ENCODE assay signal across 31 cellular contexts in genomic region chr5:64514620-64515019, GRCh38. TPM values are rescaled to one million over a fixed set of nuclear protein-coding genes. Genes with fewer than 3 reads are reported as not detected.
"Had no signal": no experiment of that assay in that cellular context is flagged by ENCODE, and none has a peak within 500 bp of the region (broad histone marks: within the 10 kb centered on the region; RNA-seq: fewer than 3 reads in every experiment).

No MANE protein-coding gene starts in this region.

- H3K27ac ChIP-seq: brain microvascular endothelial cell, esophagus muscularis mucosa, foreskin keratinocyte, gastroesophageal sphincter had no signal

- DNase-seq: activated CD4-positive, alpha-beta memory T cell treated with anti-CD3 and anti-CD28 coated beads, Interleukin-2, amount 10 ng/mL, durations not matched to agents 7 days and 5 days; activated CD4-positive, alpha-beta T cell treated with anti-CD3 and anti-CD28 coated beads for 36 hours; activated CD4-positive, alpha-beta T cell treated with anti-CD3 and anti-CD28 coated beads, Interleukin-2, amount 10 ng/mL, durations not matched to agents 24 days and 14 days; activated CD4-positive, CD25-positive, alpha-beta regulatory T cell; activated CD4-positive, CD25-positive, alpha-beta regulatory T cell treated with anti-CD3 and anti-CD28 coated beads, Interleukin-2, amount 50 U/mL, for 72 hours; activated CD8-positive, alpha-beta memory T cell treated with anti-CD3 and anti-CD28 coated beads, Interleukin-2, amount 50 U/mL, for 48 hours; activated effector memory CD4-positive, alpha-beta T cell treated with Interleukin-2 at 50 U/mL for 16 hours; activated gamma-delta T cell treated with Interleukin-2 at 50 U/mL for 16 hours; activated naive CD4-positive, alpha-beta T cell treated with anti-CD3 and anti-CD28 coated beads, Interleukin-2, amount 50 U/mL, for 16 hours; activated naive CD4-positive, alpha-beta T cell treated with Interleukin-2 at 50 U/mL for 16 hours; activated T-cell treated with anti-CD3 and anti-CD28 coated beads for 4 hours; activated T-cell treated with anti-CD3 and anti-CD28 coated beads, Interleukin-2, amount 50 U/mL, for 4 hours; amniotic stem cell; anterior cingulate cortex; brain microvascular endothelial cell; caudate nucleus; cortex of kidney; dermis blood vessel endothelial cell; effector CD4-positive, alpha-beta T cell; effector memory CD8-positive, alpha-beta T cell; erythroblast; foreskin keratinocyte; T-helper 2 cell had no signal

- H3K36me3 ChIP-seq: brain microvascular endothelial cell, esophagus muscularis mucosa, gastroesophageal sphincter had no signal

- ATAC-seq: activated CD4-positive, alpha-beta T cell treated with anti-CD3 and anti-CD28 coated beads for 36 hours; activated T-cell treated with anti-CD3 and anti-CD28 coated beads, Interleukin-2, amount 50 U/mL, for 4 hours; activated T-helper 17 cell treated with anti-CD3 and anti-CD28 coated beads, Interleukin-2, amount 50 U/mL, for 72 hours; effector memory CD8-positive, alpha-beta T cell; foreskin keratinocyte; gastroesophageal sphincter had no signal

- H3K4me3 ChIP-seq: esophagus muscularis mucosa, gastroesophageal sphincter had no signal

- H3K4me1 ChIP-seq: esophagus muscularis mucosa, foreskin keratinocyte, gastroesophageal sphincter had no signal

- FAIRE-seq: astrocyte, bronchial epithelial cell, colon had no signal

- H3K9me3 ChIP-seq: esophagus muscularis mucosa, gastroesophageal sphincter had no signal

RNA-seq across cellular contexts. Expression of gene RGS7BP, which starts 8.8 kb away (rescaled TPM):
- total RNA-seq: activated CD4-positive, alpha-beta memory T cell treated with anti-CD3 and anti-CD28 coated beads, Interleukin-2, amount 10 ng/mL, durations not matched to agents 7 days and 5 days; activated CD4-positive, alpha-beta T cell treated with anti-CD3 and anti-CD28 coated beads for 36 hours; activated CD4-positive, alpha-beta T cell treated with anti-CD3 and anti-CD28 coated beads, Interleukin-2, amount 10 ng/mL, durations not matched to agents 24 days and 14 days; activated T-cell treated with anti-CD3 and anti-CD28 coated beads, Interleukin-2, amount 50 U/mL, for 4 hours; activated T-helper 17 cell treated with anti-CD3 and anti-CD28 coated beads, Interleukin-2, amount 50 U/mL, for 72 hours; bronchial epithelial cell; chondrocyte; foreskin keratinocyte; T-helper 1 cell treated with Interleukin-12 subunit alpha and Interleukin-12 subunit beta and Interleukin-4 antibody, amounts not matched to agents 30 ng/mL and 1 ng/mL, for 36 hours had no signal
- polyA plus RNA-seq: foreskin keratinocyte had no signal
